ENCODE assay signal across 8 cellular contexts in genomic region chr10:61752111-61753011, GRCh38.
A peak's percentile ranks its signal among the peaks of the same experiment; 100 is the strongest.
DNase-seq lines count a peak whose midpoint lies in the region; ATAC-seq and TF ChIP-seq lines count a peak whose summit lies in the region.

No MANE protein-coding gene starts in this region.

- peak; percentile 34 for DNase-seq in NOMO-1 treated with DMSO at 0.1 percent for 48 hours (lab: John Stamatoyannopoulos, UW; ENCODE audit: unreplicated experiment)
- no peak for DNase-seq in NOMO-1 treated with dmso at 0.1 percent for 144 hours (lab: John Stamatoyannopoulos, UW; ENCODE audit: unreplicated experiment)
- no peak for DNase-seq in activated B cell treated with CpG ODN at 0.5 μM for 24 hours
- peak; percentile 95 for DNase-seq in kidney tubule cell (ENCODE audit: low spot score)
- no peak for DNase-seq in D341Med (ENCODE audit: low spot score)
- DNase-seq in globus pallidus (ENCODE audit: low spot score): no peak

- H3K4me3 Mint-ChIP-seq in activated B cell treated with CpG ODN at 0.5 μM for 24 hours: peak overlapping the region; percentile 51

- H3K4me1 Mint-ChIP-seq in activated B cell treated with CpG ODN at 0.5 μM for 24 hours: peaks cover 38% of the 10 kb centered on the region

- H3K27me3 Mint-ChIP-seq in activated B cell treated with CpG ODN at 0.5 μM for 24 hours: no peaks in the 10 kb centered on the region

- H3K36me3 Mint-ChIP-seq in activated B cell treated with CpG ODN at 0.5 μM for 24 hours (ENCODE audit: low read depth): no peaks in the 10 kb centered on the region

- no peak for TF ChIP-seq CTCF in activated B cell treated with CpG ODN at 0.5 μM for 24 hours (IDR thresholded peaks at IDR 0.05)

- no peak overlapping the region for H3K27ac Mint-ChIP-seq in activated B cell treated with CpG ODN at 0.5 μM for 24 hours

- CTCF ChIA-PET in activated B cell treated with CpG ODN at 0.5 μM for 24 hours (lab: Charles Lee): interaction anchor here (1.5 to 4.3 kb wide), 7 partner anchors 9 to 493 kb away, joined by 3 to 31 read pairs (median 10); partner anchors contain the start of gene ARID5B

- intact Hi-C loops in activated B cell treated with CpG ODN at 0.5 μM for 24 hours (cut with micrococcal nuclease): loop anchor here (10.0 kb wide), 1 partner anchor 332 kb away; no protein-coding TSS in a partner anchor

- ATAC-seq in HG03108 (IDR thresholded peaks at IDR 0.05; ENCODE audit: unreplicated experiment): peak; percentile 56
- ATAC-seq in activated B cell treated with CpG ODN at 0.5 μM for 24 hours (ENCODE audit: low read depth): no peak
- no peak for ATAC-seq in GM18520 (IDR thresholded peaks at IDR 0.05; ENCODE audit: unreplicated experiment)

- no peaks in the 10 kb centered on the region for H3K9me3 Mint-ChIP-seq in activated B cell treated with CpG ODN at 0.5 μM for 24 hours

- POLR2A ChIA-PET in activated B cell treated with CpG ODN at 0.5 μM for 24 hours (lab: Charles Lee): interaction anchor here (1.1 to 4.0 kb wide), 4 partner anchors 145 to 493 kb away, joined by 4 to 72 read pairs (median 12); partner anchors contain the start of gene ARID5B

Comparison
In these comparisons a context has a peak if more than half of its experiments do, and no peak if none do; other contexts are left out.
1. DNase-seq: peak in NOMO-1 treated with DMSO at 0.1 percent for 48 hours (single experiment) and kidney tubule cell (single experiment); none in NOMO-1 treated with dmso at 0.1 percent for 144 hours (single experiment), activated B cell treated with CpG ODN at 0.5 μM for 24 hours (single experiment), D341Med (single experiment) and globus pallidus (single experiment).